In the genomic region with DNA sequence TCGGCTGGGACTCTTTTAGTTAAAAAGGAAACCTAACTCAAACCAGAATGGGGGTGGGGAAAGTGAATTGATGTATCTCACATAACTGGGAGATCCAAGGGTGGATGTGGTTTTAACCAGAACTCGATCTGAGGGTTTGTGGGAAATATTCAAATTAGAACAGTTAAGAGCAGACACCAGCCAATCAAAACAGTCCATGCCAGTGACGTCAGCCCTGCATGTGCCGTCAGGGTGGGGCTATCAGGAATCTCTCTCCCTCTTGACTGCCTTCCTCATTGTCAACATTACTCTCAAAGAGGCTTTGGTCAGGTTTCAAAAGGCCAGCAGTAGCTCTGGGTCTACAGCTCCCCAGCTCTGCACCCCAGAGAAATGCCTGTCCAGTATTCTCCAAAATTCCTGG, we compare ENCODE assay signal across 16 cellular contexts.
DNase-seq lines count a peak whose midpoint lies in the region; ATAC-seq and TF ChIP-seq lines count a peak whose summit lies in the region.
"Had no signal": no experiment of that assay in that cellular context is flagged by ENCODE, and none has a peak within 500 bp of the region (broad histone marks: within the 10 kb centered on the region; RNA-seq: fewer than 3 reads in every experiment).

No MANE protein-coding gene starts in this region.

- WGBS in lung, 2 donors, result 58 to 80% methylated on average over 4 of the region's 4 CpGs
- 44 to 53% methylated on average over 4 of the region's 4 CpGs for WGBS in body of pancreas, 2 donors

- peak; percentile 54 for ATAC-seq in lung (ENCODE audit: insufficient read depth, low FRiP score)
- no peak for ATAC-seq in body of pancreas

- H3K27me3 ChIP-seq in lung (ENCODE audit: control insufficient read depth, insufficient read depth), result no peaks in the 10 kb centered on the region
- H3K27me3 ChIP-seq in body of pancreas, result no peaks in the 10 kb centered on the region
- H3K27me3 ChIP-seq: adrenal gland had no signal

- H3K27me3 Mint-ChIP-seq in T-helper 2 cell treated with Interferon-gamma antibody and Interleukin-4, amounts not matched to agents 5 μg/mL and 100 μg/mL, for 36 hours (ENCODE audit: low read depth), result no peaks in the 10 kb centered on the region
- H3K27me3 Mint-ChIP-seq: activated T-cell treated with anti-CD3 and anti-CD28 coated beads, Interleukin-2, amount 50 U/mL, for 24 hours had no signal

- H3K27ac Mint-ChIP-seq in T-helper 2 cell treated with Interferon-gamma antibody and Interleukin-4, amounts not matched to agents 5 μg/mL and 100 μg/mL, for 36 hours, result peak overlapping the region; percentile 26
- H3K27ac Mint-ChIP-seq: activated T-cell treated with anti-CD3 and anti-CD28 coated beads, Interleukin-2, amount 50 U/mL, for 24 hours had no signal

- H3K4me3 ChIP-seq in lung, result peak overlapping the region; percentile 12
- no peak overlapping the region for H3K4me3 ChIP-seq in body of pancreas
- H3K4me3 ChIP-seq: adrenal gland, prostate gland had no signal

- DNase-seq in DMS53 (lab: John Stamatoyannopoulos, UW) (peak; percentile 38), DMS53 treated with DMSO at 0.1 percent for 48 hours (lab: John Stamatoyannopoulos, UW; ENCODE audit: unreplicated experiment) (no peak), KBM-7 (peak; percentile 35), lung (ENCODE audit: low spot score) (peak; percentile 71), UCSD-AML1 (lab: John Stamatoyannopoulos, UW; ENCODE audit: unreplicated experiment) (no peak), body of pancreas (no peak), GM19240 (ENCODE audit: insufficient read length, low spot score) (no peak)
- peak; percentile 4 for DNase-seq in T-helper 2 cell treated with Interferon-gamma antibody and Interleukin-4, amounts not matched to agents 5 μg/mL and 100 μg/mL, for 36 hours (ENCODE audit: low spot score)
- DNase-seq: activated CD4-positive, alpha-beta T cell treated with anti-CD3 and anti-CD28 coated beads for 1 hour; activated T-cell treated with anti-CD3 and anti-CD28 coated beads, Interleukin-2, amount 50 U/mL, for 24 hours; adrenal gland; COR-L47; kidney; NCI-H2081 had no signal

- no peak overlapping the region for H3K4me3 Mint-ChIP-seq in T-helper 2 cell treated with Interferon-gamma antibody and Interleukin-4, amounts not matched to agents 5 μg/mL and 100 μg/mL, for 36 hours
- H3K4me3 Mint-ChIP-seq: activated T-cell treated with anti-CD3 and anti-CD28 coated beads, Interleukin-2, amount 50 U/mL, for 24 hours had no signal

- in situ Hi-C loops in KBM-7 (cut with MboI; ENCODE audit: low pct_unique_long_range_greater_than_20kb, low sequenced_read_pairs), result no loop called here

- H3K27ac ChIP-seq in lung (ENCODE audit: low read depth in 1 of 2, low read length in 1 of 2) (peak overlapping the region in 1 of 2 donors; percentile 91), body of pancreas (no peak overlapping the region)
- H3K27ac ChIP-seq: adrenal gland, epithelial cell of prostate, prostate gland had no signal

- TF ChIP-seq CTCF in lung (IDR thresholded peaks at IDR 0.05; ENCODE audit: control extremely low read depth, extremely low read depth) (no peak), body of pancreas (IDR thresholded peaks at IDR 0.05) (no peak)

- H3K9me3 ChIP-seq in lung (ENCODE audit: control insufficient read depth in 2 of 2, insufficient read depth in 1 of 2, low read length in 1 of 2) (no peaks in the 10 kb centered on the region), body of pancreas (no peaks in the 10 kb centered on the region)
- H3K9me3 ChIP-seq: adrenal gland, prostate gland had no signal

- no peak for TF ChIP-seq POLR2A in body of pancreas (IDR thresholded peaks at IDR 0.05)

- peaks cover 6% of the 10 kb centered on the region for H3K9me3 Mint-ChIP-seq in T-helper 2 cell treated with Interferon-gamma antibody and Interleukin-4, amounts not matched to agents 5 μg/mL and 100 μg/mL, for 36 hours
- H3K9me3 Mint-ChIP-seq: activated T-cell treated with anti-CD3 and anti-CD28 coated beads, Interleukin-2, amount 50 U/mL, for 24 hours had no signal

- intact Hi-C loops in body of pancreas (cut with DNase I), result no loop called here

- peaks cover 13% of the 10 kb centered on the region for H3K4me1 Mint-ChIP-seq in T-helper 2 cell treated with Interferon-gamma antibody and Interleukin-4, amounts not matched to agents 5 μg/mL and 100 μg/mL, for 36 hours (ENCODE audit: low read depth)

- no peaks in the 10 kb centered on the region for H3K36me3 Mint-ChIP-seq in T-helper 2 cell treated with Interferon-gamma antibody and Interleukin-4, amounts not matched to agents 5 μg/mL and 100 μg/mL, for 36 hours (ENCODE audit: low read depth)

- H3K4me1 ChIP-seq in lung (ENCODE audit: control insufficient read depth in 2 of 2, insufficient read depth in 2 of 2, low read length in 2 of 2) (peaks cover 0 to 4% of the 10 kb centered on the region in 2 donors), body of pancreas (no peaks in the 10 kb centered on the region)
- H3K4me1 ChIP-seq: adrenal gland, prostate gland had no signal

- H3K36me3 ChIP-seq in lung (ENCODE audit: control insufficient read depth in 2 of 2, insufficient read depth in 2 of 2, low read length in 2 of 2) (no peaks in the 10 kb centered on the region), body of pancreas (replicated peaks in 1 of 2; ENCODE audit: insufficient read depth in 1 of 2, low read depth in 2 of 2) (no peaks in the 10 kb centered on the region)
- H3K36me3 ChIP-seq: adrenal gland, prostate gland had no signal

Comparison
In these comparisons a context has a peak if more than half of its experiments do, and no peak if none do; other contexts are left out.
1. DNase-seq: peak in DMS53 (single experiment), KBM-7 (single experiment), T-helper 2 cell treated with Interferon-gamma antibody and Interleukin-4, amounts not matched to agents 5 μg/mL and 100 μg/mL, for 36 hours (single experiment) and lung (single experiment); none in DMS53 treated with DMSO at 0.1 percent for 48 hours (single experiment), UCSD-AML1 (single experiment), body of pancreas (0 of 4) and GM19240 (single experiment).